Comparison of ENCODE assay signal across 15 cellular contexts in genomic region chr13:113729329-113730019, GRCh38. TPM values are rescaled to one million over a fixed set of nuclear protein-coding genes. Genes with fewer than 3 reads are reported as not detected.
A peak's percentile ranks its signal among the peaks of the same experiment; 100 is the strongest.
DNase-seq lines count a peak whose midpoint lies in the region; ATAC-seq and TF ChIP-seq lines count a peak whose summit lies in the region.
"Had no signal": no experiment of that assay in that cellular context is flagged by ENCODE, and none has a peak within 500 bp of the region (broad histone marks: within the 10 kb centered on the region; RNA-seq: fewer than 3 reads in every experiment).

No MANE protein-coding gene starts in this region.

- DNase-seq in Right ventricle myocardium inferior (ENCODE audit: missing footprints) (peak; percentile 74), cardiac septum (ENCODE audit: low spot score) (no peak), kidney tubule cell (ENCODE audit: low spot score) (peak; percentile 16), LoVo (ENCODE audit: low spot score) (no peak), SKM-1 treated with dmso at 0.1 percent for 144 hours (lab: John Stamatoyannopoulos, UW; ENCODE audit: unreplicated experiment) (no peak)
- DNase-seq: activated CD8-positive, alpha-beta T cell treated with anti-CD3 and anti-CD28 coated beads for 36 hours; cortex of kidney; erythroblast; NCI-H1048 had no signal

- peaks cover 0 to 8% (median 0%) of the 10 kb centered on the region in 5 experiments for H3K9me3 Mint-ChIP-seq in brain

- no peaks in the 10 kb centered on the region for H3K36me3 Mint-ChIP-seq in brain
- H3K36me3 Mint-ChIP-seq: naive thymus-derived CD4-positive, alpha-beta T cell had no signal

- peaks cover 3% of the 10 kb centered on the region for H3K27me3 Mint-ChIP-seq in brain

- peak; percentile 41 for ATAC-seq in Right ventricle myocardium inferior
- no peak for ATAC-seq in GM18870 (IDR thresholded peaks at IDR 0.05; ENCODE audit: unreplicated experiment)
- ATAC-seq in GM18909 (IDR thresholded peaks at IDR 0.05; ENCODE audit: poor library complexity, unreplicated experiment), result no peak
- ATAC-seq: activated CD8-positive, alpha-beta T cell treated with anti-CD3 and anti-CD28 coated beads for 36 hours; HCT116; left lobe of liver; naive thymus-derived CD4-positive, alpha-beta T cell had no signal

- intact Hi-C loops in Right ventricle myocardium inferior (cut with DNase I) (no loop called here), cardiac septum (cut with DNase I) (no loop called here)

- peaks cover 17% of the 10 kb centered on the region for H3K4me1 Mint-ChIP-seq in brain

- H3K27ac Mint-ChIP-seq in brain, result peak overlapping the region in 3 of 5 experiments; percentile 54 to 86 (median 85)
- H3K27ac Mint-ChIP-seq: activated CD8-positive, alpha-beta T cell treated with anti-CD3 and anti-CD28 coated beads for 36 hours had no signal

- H3K4me3 Mint-ChIP-seq in brain, result peak overlapping the region in 1 of 5 experiments; percentile 44
- H3K4me3 Mint-ChIP-seq: activated CD8-positive, alpha-beta T cell treated with anti-CD3 and anti-CD28 coated beads for 36 hours; naive thymus-derived CD4-positive, alpha-beta T cell had no signal

- TF ChIP-seq CTCF in brain (conservative IDR thresholded peaks at IDR 0.05), result no peak

RNA-seq across cellular contexts. Expression of gene TMEM255B, which starts 29.6 kb away (rescaled TPM):
- 9.8 TPM for total RNA-seq in Right ventricle myocardium inferior
- 10.7 TPM for total RNA-seq in cardiac septum
- 20.0 TPM for polyA plus RNA-seq in brain (ENCODE audit: insufficient read depth, low read depth, low replicate concordance)

Comparison
In these comparisons a context has a peak if more than half of its experiments do, and no peak if none do; other contexts are left out.
1. DNase-seq: peak in Right ventricle myocardium inferior (single experiment) and kidney tubule cell (single experiment); none in cardiac septum (single experiment), LoVo (single experiment) and SKM-1 treated with dmso at 0.1 percent for 144 hours (single experiment).